Comparison of ENCODE assay signal across 9 cellular contexts in genomic region chr13:31824705-31825512, GRCh38.
DNase-seq lines count a peak whose midpoint lies in the region; ATAC-seq and TF ChIP-seq lines count a peak whose summit lies in the region.
"Had no signal": no experiment of that assay in that cellular context is flagged by ENCODE, and none has a peak within 500 bp of the region (broad histone marks: within the 10 kb centered on the region; RNA-seq: fewer than 3 reads in every experiment).

No MANE protein-coding gene starts in this region.

- no peaks in the 10 kb centered on the region for H3K9me3 Mint-ChIP-seq in activated CD4-positive, alpha-beta T cell treated with anti-CD3 and anti-CD28 coated beads, Interleukin-2, amount 10 ng/mL, durations not matched to agents 7 days and 5 days

- H3K4me1 ChIP-seq in upper lobe of right lung = no peaks in the 10 kb centered on the region

- ATAC-seq in upper lobe of right lung (peak; percentile 63), GM21367 (IDR thresholded peaks at IDR 0.05; ENCODE audit: unreplicated experiment) (no peak), HG02678 (IDR thresholded peaks at IDR 0.05; ENCODE audit: unreplicated experiment) (no peak)

- peaks cover 3% of the 10 kb centered on the region for H3K4me1 Mint-ChIP-seq in activated CD4-positive, alpha-beta T cell treated with anti-CD3 and anti-CD28 coated beads, Interleukin-2, amount 10 ng/mL, durations not matched to agents 7 days and 5 days

- intact Hi-C loops in upper lobe of right lung (cut with DNase I) = no loop called here

- peak overlapping the region; percentile 65 for H3K27ac Mint-ChIP-seq in activated CD4-positive, alpha-beta T cell treated with anti-CD3 and anti-CD28 coated beads, Interleukin-2, amount 10 ng/mL, durations not matched to agents 7 days and 5 days

- H3K27ac ChIP-seq in upper lobe of right lung = no peak overlapping the region

- TF ChIP-seq CTCF in fibroblast of pulmonary artery (IDR thresholded peaks at IDR 0.05; ENCODE audit: low read length, missing control alignments) (no peak), upper lobe of right lung (IDR thresholded peaks at IDR 0.05) (peak; percentile 25)

- POLR2A ChIA-PET in activated CD4-positive, alpha-beta T cell treated with anti-CD3 and anti-CD28 coated beads, Interleukin-2, amount 10 ng/mL, durations not matched to agents 7 days and 5 days (lab: Charles Lee) = no interaction called here

- CTCF ChIA-PET in activated CD4-positive, alpha-beta T cell treated with anti-CD3 and anti-CD28 coated beads, Interleukin-2, amount 10 ng/mL, durations not matched to agents 7 days and 5 days (lab: Charles Lee) = no interaction called here

- no peaks in the 10 kb centered on the region for H3K9me3 ChIP-seq in upper lobe of right lung

- no peaks in the 10 kb centered on the region for H3K27me3 ChIP-seq in upper lobe of right lung

- DNase-seq in activated CD4-positive, alpha-beta T cell treated with anti-CD3 and anti-CD28 coated beads, Interleukin-2, amount 10 ng/mL, durations not matched to agents 7 days and 5 days = no peak
- DNase-seq in activated CD4-positive, alpha-beta T cell treated with anti-CD3 and anti-CD28 coated beads for 48 hours = no peak
- DNase-seq in NOMO-1 (lab: John Stamatoyannopoulos, UW; ENCODE audit: unreplicated experiment in 2 of 2) = peak; percentile 18 to 72
- peak; percentile 43 for DNase-seq in fibroblast of pulmonary artery (ENCODE audit: low read depth)
- no peak for DNase-seq in upper lobe of right lung
- no peak for DNase-seq in activated CD4-positive, CD25-positive, alpha-beta regulatory T cell (lab: John Stamatoyannopoulos, UW)
- DNase-seq: activated CD4-positive, alpha-beta T cell treated with anti-CD3 and anti-CD28 coated beads for 4 hours had no signal

- H3K4me3 ChIP-seq in fibroblast of pulmonary artery (replicated peaks; ENCODE audit: low read depth, low read length) (no peak overlapping the region), upper lobe of right lung (no peak overlapping the region)

- H3K36me3 ChIP-seq in upper lobe of right lung = no peaks in the 10 kb centered on the region

- no peak overlapping the region for H3K4me3 Mint-ChIP-seq in activated CD4-positive, alpha-beta T cell treated with anti-CD3 and anti-CD28 coated beads, Interleukin-2, amount 10 ng/mL, durations not matched to agents 7 days and 5 days

- H3K27me3 Mint-ChIP-seq in activated CD4-positive, alpha-beta T cell treated with anti-CD3 and anti-CD28 coated beads, Interleukin-2, amount 10 ng/mL, durations not matched to agents 7 days and 5 days = peaks cover 8% of the 10 kb centered on the region

- H3K36me3 Mint-ChIP-seq in activated CD4-positive, alpha-beta T cell treated with anti-CD3 and anti-CD28 coated beads, Interleukin-2, amount 10 ng/mL, durations not matched to agents 7 days and 5 days (ENCODE audit: low read depth) = no peaks in the 10 kb centered on the region

Comparison
In these comparisons a context has a peak if more than half of its experiments do, and no peak if none do; other contexts are left out.
1. DNase-seq: peak in NOMO-1 (2 of 2) and fibroblast of pulmonary artery (single experiment); none in activated CD4-positive, alpha-beta T cell treated with anti-CD3 and anti-CD28 coated beads, Interleukin-2, amount 10 ng/mL, durations not matched to agents 7 days and 5 days (single experiment), activated CD4-positive, alpha-beta T cell treated with anti-CD3 and anti-CD28 coated beads for 48 hours (single experiment), upper lobe of right lung (single experiment) and activated CD4-positive, CD25-positive, alpha-beta regulatory T cell (0 of 4).